Comparison of ENCODE assay signal across 4 cellular contexts in the genomic region with DNA sequence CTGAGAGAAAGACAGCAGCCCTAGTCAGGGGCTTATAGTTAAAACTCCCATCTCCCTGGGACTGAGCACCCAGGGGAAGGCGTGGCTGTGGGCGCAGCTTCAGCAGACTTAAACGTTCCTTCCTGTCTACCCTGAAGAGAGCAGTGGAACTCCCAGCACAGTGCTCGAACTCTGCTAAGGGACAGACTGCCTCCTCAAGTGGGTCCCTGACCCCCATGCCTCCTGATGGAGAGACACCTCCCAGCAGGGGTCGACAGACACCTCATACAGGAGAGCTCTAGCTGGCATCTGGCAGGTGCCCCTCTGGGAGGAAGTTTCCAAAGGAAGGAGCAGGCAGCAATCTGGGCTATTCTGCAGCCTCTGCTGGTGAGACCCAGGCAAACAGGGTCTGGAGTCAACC. TPM values are rescaled to one million over a fixed set of nuclear protein-coding genes. Genes with fewer than 3 reads are reported as not detected.
"Had no signal": no experiment of that assay in that cellular context is flagged by ENCODE, and none has a peak within 500 bp of the region (broad histone marks: within the 10 kb centered on the region; RNA-seq: fewer than 3 reads in every experiment).

No MANE protein-coding gene starts in this region.

RNA-seq across cellular contexts. Expression of a gene that starts 51.0 kb away (rescaled TPM):
- total RNA-seq: OCI-LY7, RPMI7951, SJSA1 had no signal
- polyA plus RNA-seq: SK-N-SH had no signal
